ENCODE assay signal across 18 cellular contexts in genomic region chr2:20414806-20415205, GRCh38. TPM values are rescaled to one million over a fixed set of nuclear protein-coding genes. Genes with fewer than 3 reads are reported as not detected.
A peak's percentile ranks its signal among the peaks of the same experiment; 100 is the strongest.
DNase-seq lines count a peak whose midpoint lies in the region; ATAC-seq lines count a peak whose summit lies in the region.
"Had no signal": no experiment of that assay in that cellular context is flagged by ENCODE, and none has a peak within 500 bp of the region (broad histone marks: within the 10 kb centered on the region; RNA-seq: fewer than 3 reads in every experiment).

No MANE protein-coding gene starts in this region.

- no peaks in the 10 kb centered on the region for H3K36me3 ChIP-seq in mesendoderm (ENCODE audit: control insufficient read depth, insufficient read depth, low read length)
- H3K36me3 ChIP-seq: BLaER1 had no signal

- H3K9me3 Mint-ChIP-seq in activated CD8-positive, alpha-beta memory T cell treated with anti-CD3 and anti-CD28 coated beads, Interleukin-2, amount 10 ng/mL, durations not matched to agents 7 days and 5 days (ENCODE audit: low read depth): peaks cover 2% of the 10 kb centered on the region

- H3K27ac ChIP-seq in mesendoderm (ENCODE audit: low read depth, low read length): no peak overlapping the region
- H3K27ac ChIP-seq: BLaER1 had no signal

- no peak overlapping the region for H3K18ac ChIP-seq in mesendoderm (ENCODE audit: low read length)

- CTCF ChIA-PET in activated CD8-positive, alpha-beta memory T cell treated with anti-CD3 and anti-CD28 coated beads, Interleukin-2, amount 10 ng/mL, durations not matched to agents 7 days and 5 days (lab: Charles Lee): interaction anchor here (2.3 to 5.9 kb wide), 3 partner anchors 9 to 236 kb away, joined by 9 to 43 read pairs (median 10); partner anchors contain the start of gene HS1BP3

- H4K5ac ChIP-seq in mesendoderm (ENCODE audit: low read length): no peak overlapping the region

- no peak overlapping the region for H3K4me2 ChIP-seq in mesendoderm (ENCODE audit: low read length)

- H4K8ac ChIP-seq in mesendoderm (ENCODE audit: low read depth, low read length): no peak overlapping the region

- H3K36me3 Mint-ChIP-seq in activated CD8-positive, alpha-beta memory T cell treated with anti-CD3 and anti-CD28 coated beads, Interleukin-2, amount 10 ng/mL, durations not matched to agents 7 days and 5 days: peaks cover 3% of the 10 kb centered on the region
- H3K36me3 Mint-ChIP-seq: CD8-positive, alpha-beta T cell had no signal

- H3K79me2 ChIP-seq in mesendoderm (ENCODE audit: control insufficient read depth, insufficient read depth, low read length): no peaks in the 10 kb centered on the region

- H2BK15ac ChIP-seq in mesendoderm (replicated peaks; ENCODE audit: low read depth): no peak overlapping the region

- H3K4me3 ChIP-seq in mesendoderm (ENCODE audit: low read length): no peak overlapping the region
- H3K4me3 ChIP-seq: BLaER1 had no signal

- no peaks in the 10 kb centered on the region for H3K4me1 Mint-ChIP-seq in activated CD8-positive, alpha-beta memory T cell treated with anti-CD3 and anti-CD28 coated beads, Interleukin-2, amount 10 ng/mL, durations not matched to agents 7 days and 5 days

- H3K27ac Mint-ChIP-seq in activated CD8-positive, alpha-beta memory T cell treated with anti-CD3 and anti-CD28 coated beads, Interleukin-2, amount 10 ng/mL, durations not matched to agents 7 days and 5 days: no peak overlapping the region
- H3K27ac Mint-ChIP-seq: CD8-positive, alpha-beta T cell; HFFc6 had no signal

- no peak overlapping the region for H3K23ac ChIP-seq in mesendoderm (ENCODE audit: low read length)

- H2BK5ac ChIP-seq in mesendoderm (ENCODE audit: low read length): no peak overlapping the region

- no peaks in the 10 kb centered on the region for H3K79me1 ChIP-seq in mesendoderm (ENCODE audit: low read length)

- no peaks in the 10 kb centered on the region for H3K4me1 ChIP-seq in mesendoderm (ENCODE audit: control insufficient read depth, low read depth, low read length)

- H3K27me3 ChIP-seq in mesendoderm (ENCODE audit: insufficient read depth, low read length, poor library complexity): no peaks in the 10 kb centered on the region
- H3K27me3 ChIP-seq: BLaER1 had no signal

- no CpG with 5 or more reads among the region's 3 CpGs for WGBS in mesendoderm (ENCODE audit: extremely low coverage, insufficient coverage, low lambda C conversion rate)

- H3K4ac ChIP-seq in mesendoderm (ENCODE audit: low read depth, low read length): no peak overlapping the region

- peaks cover 41% of the 10 kb centered on the region for H3K27me3 Mint-ChIP-seq in activated CD8-positive, alpha-beta memory T cell treated with anti-CD3 and anti-CD28 coated beads, Interleukin-2, amount 10 ng/mL, durations not matched to agents 7 days and 5 days

- no peak overlapping the region for H3K9ac ChIP-seq in mesendoderm (ENCODE audit: low read length)
- H3K9ac ChIP-seq: BLaER1 had no signal

- H3K56ac ChIP-seq in mesendoderm (ENCODE audit: low read length): no peak overlapping the region

- H2AK5ac ChIP-seq in mesendoderm (ENCODE audit: low read length): no peak overlapping the region

- H3K4me3 Mint-ChIP-seq in activated CD8-positive, alpha-beta memory T cell treated with anti-CD3 and anti-CD28 coated beads, Interleukin-2, amount 10 ng/mL, durations not matched to agents 7 days and 5 days: no peak overlapping the region
- H3K4me3 Mint-ChIP-seq: CD8-positive, alpha-beta T cell; HFFc6 had no signal

- no peak overlapping the region for H2BK120ac ChIP-seq in mesendoderm (ENCODE audit: low read depth, low read length)

- no peak for ATAC-seq in activated CD8-positive, alpha-beta memory T cell treated with anti-CD3 and anti-CD28 coated beads, Interleukin-2, amount 10 ng/mL, durations not matched to agents 7 days and 5 days
- ATAC-seq: CD8-positive, alpha-beta T cell had no signal

- DNase-seq in activated CD8-positive, alpha-beta memory T cell treated with anti-CD3 and anti-CD28 coated beads for 24 hours: peak; percentile 11
- DNase-seq in activated CD8-positive, alpha-beta memory T cell treated with anti-CD3 and anti-CD28 coated beads, Interleukin-2, amount 10 ng/mL, durations not matched to agents 7 days and 5 days: no peak
- DNase-seq in SHP77 treated with DMSO at 0.1 percent for 48 hours (lab: John Stamatoyannopoulos, UW) (peak; percentile 48), mesendoderm (peak; percentile 54), ureter (ENCODE audit: low spot score) (peak; percentile 29), DMS114 treated with DMSO at 0.1 percent for 48 hours (lab: John Stamatoyannopoulos, UW; ENCODE audit: unreplicated experiment) (no peak), T1000 (lab: John Stamatoyannopoulos, UW) (no peak), SW 1271 (lab: John Stamatoyannopoulos, UW) (no peak)
- DNase-seq: 8988T; CD8-positive, alpha-beta T cell; DND-41; GDM1; HFFc6; NCI-H1048; NCI-H1694; NCI-H345; NCI-H526 treated with DMSO at 0.1 percent for 48 hours had no signal

RNA-seq across cellular contexts. Expression of gene RHOB, which starts 32.1 kb away (rescaled TPM):
- 10 to 100 TPM in 1 of 2 experiments, 1 to 10 TPM in 1; 9.1 to 36.4 TPM for total RNA-seq in activated CD8-positive, alpha-beta memory T cell treated with anti-CD3 and anti-CD28 coated beads, Interleukin-2, amount 10 ng/mL, durations not matched to agents 7 days and 5 days
- 109 TPM for polyA plus RNA-seq in mesendoderm (2013, experiment 1 of 2)
- 109 TPM for polyA plus RNA-seq in mesendoderm (2013, experiment 2 of 2)
- total RNA-seq in ureter: 304 TPM

Comparison
In these comparisons a context has a peak if more than half of its experiments do, and no peak if none do; other contexts are left out.
1. DNase-seq: peak in activated CD8-positive, alpha-beta memory T cell treated with anti-CD3 and anti-CD28 coated beads for 24 hours (single experiment), SHP77 treated with DMSO at 0.1 percent for 48 hours (single experiment), mesendoderm (single experiment) and ureter (single experiment); none in activated CD8-positive, alpha-beta memory T cell treated with anti-CD3 and anti-CD28 coated beads, Interleukin-2, amount 10 ng/mL, durations not matched to agents 7 days and 5 days (single experiment), DMS114 treated with DMSO at 0.1 percent for 48 hours (single experiment), T1000 (single experiment) and SW 1271 (0 of 2).